Comparison of ENCODE assay signal across 17 cellular contexts in the genomic region with DNA sequence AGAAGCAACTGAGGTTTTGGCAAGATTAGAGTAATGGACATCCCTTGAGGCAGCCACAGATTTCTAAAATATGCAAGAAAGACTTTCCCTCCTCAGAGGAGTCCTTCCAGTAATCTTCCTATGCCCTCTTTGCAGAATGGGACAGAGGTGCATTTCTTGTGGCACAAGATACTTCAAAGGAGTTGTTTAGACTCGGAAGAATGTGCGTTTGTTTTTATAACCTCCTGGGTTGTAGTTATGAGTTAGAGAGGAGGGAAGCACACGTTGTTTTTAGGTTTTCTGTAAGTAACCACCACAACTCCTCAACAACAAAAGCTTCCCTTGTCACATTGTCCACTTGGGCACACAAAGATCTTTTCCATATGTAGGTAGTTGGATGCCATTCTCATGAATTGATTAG.
DNase-seq lines count a peak whose midpoint lies in the region; ATAC-seq and TF ChIP-seq lines count a peak whose summit lies in the region.
"Had no signal": no experiment of that assay in that cellular context is flagged by ENCODE, and none has a peak within 500 bp of the region (broad histone marks: within the 10 kb centered on the region; RNA-seq: fewer than 3 reads in every experiment).

No MANE protein-coding gene starts in this region.

- in situ Hi-C loops in astrocyte of the cerebellum (cut with HindIII; ENCODE audit: low sequenced_read_pairs), result no loop called here

- no peaks in the 10 kb centered on the region for H4K20me1 ChIP-seq in KMS-11 (ENCODE audit: insufficient read depth)

- peak overlapping the region; percentile 39; the same call in 1 of the 2 replicates for H3K27ac ChIP-seq in ACC112 (ENCODE audit: low read depth, low read length)
- no peak overlapping the region for H3K27ac ChIP-seq in KMS-11
- H3K27ac ChIP-seq in mesenchymal stem cell (ENCODE audit: low read length, poor library complexity, severe bottlenecking), result peak overlapping the region; percentile 43
- H3K27ac ChIP-seq in substantia nigra (ENCODE audit: low read depth, low read length, poor library complexity, severe bottlenecking), result no peak overlapping the region
- H3K27ac ChIP-seq: colonic mucosa had no signal

- H3K4me3 ChIP-seq in ACC112 (ENCODE audit: low read depth, low read length) (peak overlapping the region; percentile 66), KMS-11 (IDR thresholded peaks at IDR 0.05; ENCODE audit: insufficient read depth, low read depth, low read length) (no peak overlapping the region), astrocyte of the cerebellum (ENCODE audit: low read depth, low read length) (peak overlapping the region; percentile 1), mesenchymal stem cell (ENCODE audit: insufficient read depth in 1 of 2, low read depth in 1 of 2, low read length in 2 of 2) (no peak overlapping the region)
- H3K4me3 ChIP-seq: colonic mucosa had no signal

- no peak overlapping the region for H3K9ac ChIP-seq in KMS-11
- H3K9ac ChIP-seq in mesenchymal stem cell (ENCODE audit: low read length), result no peak overlapping the region

- no peak overlapping the region for H2BK5ac ChIP-seq in mesenchymal stem cell (ENCODE audit: low read depth, low read length, poor library complexity, severe bottlenecking)

- no peak overlapping the region for H3K23ac ChIP-seq in mesenchymal stem cell (ENCODE audit: low read length in 2 of 2)

- H3K4ac ChIP-seq in mesenchymal stem cell (ENCODE audit: low read depth in 1 of 2, low read length in 2 of 2), result no peak overlapping the region

- H3K27me3 ChIP-seq in ACC112 (ENCODE audit: insufficient read depth, low read length), result no peaks in the 10 kb centered on the region
- H3K27me3 ChIP-seq in KMS-11 (ENCODE audit: insufficient read depth, low read depth), result no peaks in the 10 kb centered on the region
- peaks cover 0 to 20% of the 10 kb centered on the region in 2 experiments for H3K27me3 ChIP-seq in mesenchymal stem cell (ENCODE audit: control insufficient read depth in 1 of 2, insufficient read depth in 1 of 2, low read length in 2 of 2)
- H3K27me3 ChIP-seq: colonic mucosa had no signal

- peak overlapping the region in 1 of 2 experiments; percentile 3 for H3K18ac ChIP-seq in mesenchymal stem cell (ENCODE audit: low read depth in 1 of 2, low read length in 2 of 2)

- H2AFZ ChIP-seq in ACC112 (ENCODE audit: low read length, unreplicated experiment) (peak overlapping the region; percentile 19), KMS-11 (ENCODE audit: low read depth) (peak overlapping the region; percentile 4; the same call in 1 of the 2 replicates), mesenchymal stem cell (ENCODE audit: low read depth, low read length) (no peak overlapping the region)

- DNase-seq in astrocyte of the cerebellum (ENCODE audit: low read depth), result peak; percentile 33
- peak; percentile 46 for DNase-seq in mesenchymal stem cell
- DNase-seq in cerebellar cortex (ENCODE audit: low spot score), result no peak
- no peak for DNase-seq in substantia nigra (lab: John Stamatoyannopoulos, UW)
- DNase-seq: activated CD4-positive, alpha-beta T cell treated with anti-CD3 and anti-CD28 coated beads for 48 hours; CD4-positive, alpha-beta memory T cell; colonic mucosa; DND-41; NCI-H1105 treated with DMSO at 0.1 percent for 48 hours; NCI-H2107; NCI-H524 treated with DMSO at 0.1 percent for 48 hours; stimulated activated CD4-positive, alpha-beta T cell treated with anti-CD3 and anti-CD28 coated beads, Interleukin-15, amount 100 ng/mL, for 24 hours; stimulated activated naive CD4-positive, alpha-beta T cell had no signal

- no peak overlapping the region for H4K91ac ChIP-seq in mesenchymal stem cell (ENCODE audit: low read length)

- H3K14ac ChIP-seq in mesenchymal stem cell (ENCODE audit: low read length in 2 of 2), result no peak overlapping the region

- TF ChIP-seq CTCF in KMS-11 (conservative IDR thresholded peaks at IDR 0.05; ENCODE audit: low read depth, low read length) (no peak), astrocyte of the cerebellum (IDR thresholded peaks at IDR 0.05; ENCODE audit: low read depth, low read length, missing control alignments) (no peak)

- ATAC-seq in HG02678 (IDR thresholded peaks at IDR 0.05; ENCODE audit: unreplicated experiment) (no peak), GM18517 (IDR thresholded peaks at IDR 0.05; ENCODE audit: unreplicated experiment) (no peak)

- H2AK5ac ChIP-seq in mesenchymal stem cell (ENCODE audit: low read length, severe bottlenecking), result no peak overlapping the region

- no CpG with 5 or more reads among the region's 3 CpGs for WGBS in mesenchymal stem cell

- H3K79me2 ChIP-seq in ACC112 (ENCODE audit: control insufficient read depth, insufficient read depth, low read length, unreplicated experiment), result no peaks in the 10 kb centered on the region
- H3K79me2 ChIP-seq in KMS-11 (ENCODE audit: insufficient read depth, low read depth), result no peaks in the 10 kb centered on the region

- no peak overlapping the region for H2BK120ac ChIP-seq in mesenchymal stem cell (ENCODE audit: low read depth, low read length)

- no peak overlapping the region for H4K8ac ChIP-seq in mesenchymal stem cell (ENCODE audit: low read length)

- H2BK12ac ChIP-seq in mesenchymal stem cell (ENCODE audit: low read length in 2 of 2), result no peak overlapping the region

- no peaks in the 10 kb centered on the region for H3K79me1 ChIP-seq in mesenchymal stem cell (replicated peaks; ENCODE audit: low read length, poor library complexity, severe bottlenecking)

- H3K4me2 ChIP-seq in KMS-11 (peak overlapping the region; percentile 12; the same call in 1 of the 2 replicates), mesenchymal stem cell (ENCODE audit: low read length, poor library complexity, severe bottlenecking) (no peak overlapping the region)

- no peaks in the 10 kb centered on the region for H3K36me3 ChIP-seq in ACC112 (ENCODE audit: insufficient read depth, low read length)
- H3K36me3 ChIP-seq in KMS-11 (ENCODE audit: insufficient read depth), result no peaks in the 10 kb centered on the region
- no peaks in the 10 kb centered on the region for H3K36me3 ChIP-seq in mesenchymal stem cell (ENCODE audit: control insufficient read depth in 1 of 2, insufficient read depth in 2 of 2, low read depth in 1 of 2, low read length in 2 of 2)
- H3K36me3 ChIP-seq: colonic mucosa had no signal

- H3K4me1 ChIP-seq in ACC112 (ENCODE audit: control insufficient read depth, insufficient read depth, low read length, unreplicated experiment) (peaks cover 26% of the 10 kb centered on the region), KMS-11 (ENCODE audit: low read depth, poor library complexity, severe bottlenecking) (peaks cover 21% of the 10 kb centered on the region), mesenchymal stem cell (ENCODE audit: control insufficient read depth, insufficient read depth, low read depth, low read length) (no peaks in the 10 kb centered on the region)
- H3K4me1 ChIP-seq: colonic mucosa had no signal

- no peak overlapping the region for H2BK15ac ChIP-seq in mesenchymal stem cell (ENCODE audit: low read depth, poor library complexity, severe bottlenecking)

- H3K9me3 ChIP-seq in mesenchymal stem cell (ENCODE audit: control insufficient read depth, low read length), result peaks cover 13% of the 10 kb centered on the region
- H3K9me3 ChIP-seq: colonic mucosa had no signal

Comparison
In these comparisons a context has a peak if more than half of its experiments do, and no peak if none do; other contexts are left out.
1. H3K27ac ChIP-seq: peak in ACC112 (single experiment) and mesenchymal stem cell (single experiment); none in KMS-11 (single experiment) and substantia nigra (single experiment).
2. H3K4me3 ChIP-seq: peak in ACC112 (single experiment) and astrocyte of the cerebellum (single experiment); none in KMS-11 (single experiment) and mesenchymal stem cell (0 of 2).
3. DNase-seq: peak in astrocyte of the cerebellum (single experiment) and mesenchymal stem cell (single experiment); none in cerebellar cortex (single experiment) and substantia nigra (0 of 49).